16 cellular contexts compared by ENCODE assay signal in genomic region chr14:104707629-104708595, GRCh38. TPM values are rescaled to one million over a fixed set of nuclear protein-coding genes. Genes with fewer than 3 reads are reported as not detected.
DNase-seq lines count a peak whose midpoint lies in the region; ATAC-seq, FAIRE-seq and TF ChIP-seq lines count a peak whose summit lies in the region.
"Had no signal": no experiment of that assay in that cellular context is flagged by ENCODE, and none has a peak within 500 bp of the region (broad histone marks: within the 10 kb centered on the region; RNA-seq: fewer than 3 reads in every experiment).

No MANE protein-coding gene starts in this region.

- no peak for TF ChIP-seq CTCF in endodermal cell (conservative IDR thresholded peaks at IDR 0.05)

- no peak overlapping the region for H3K4me3 ChIP-seq in endodermal cell (ENCODE audit: low read length)
- H3K4me3 ChIP-seq: heart left ventricle, smooth muscle cell, testis had no signal

- no peaks in the 10 kb centered on the region for H3K4me1 ChIP-seq in endodermal cell (ENCODE audit: control insufficient read depth, insufficient read depth, low read length)
- H3K4me1 ChIP-seq: testis had no signal

- FAIRE-seq in RCC 7860 (lab: Jason Lieb, UNC): no peak

- peaks cover 30% of the 10 kb centered on the region for H3K36me3 Mint-ChIP-seq in endodermal cell (ENCODE audit: low read depth)
- H3K36me3 Mint-ChIP-seq: natural killer cell treated with Interleukin-12 subunit alpha and Interleukin-12 subunit beta and Interleukin-15 and Interleukin-18, amount 100 ng/mL, for 72 hours had no signal

- no peak overlapping the region for H3K4me3 Mint-ChIP-seq in endodermal cell
- H3K4me3 Mint-ChIP-seq: activated CD4-positive, alpha-beta T cell treated with anti-CD3 and anti-CD28 coated beads for 36 hours; CD4-positive, alpha-beta memory T cell; H9; natural killer cell treated with Interleukin-12 subunit alpha and Interleukin-12 subunit beta and Interleukin-15 and Interleukin-18, amount 100 ng/mL, for 72 hours had no signal

- no peaks in the 10 kb centered on the region for H3K27me3 Mint-ChIP-seq in endodermal cell (ENCODE audit: insufficient read depth)
- H3K27me3 Mint-ChIP-seq: activated CD4-positive, alpha-beta T cell treated with anti-CD3 and anti-CD28 coated beads for 36 hours; CD4-positive, alpha-beta memory T cell; natural killer cell treated with Interleukin-12 subunit alpha and Interleukin-12 subunit beta and Interleukin-15 and Interleukin-18, amount 100 ng/mL, for 72 hours; progenitor cell of endocrine pancreas had no signal

- H3K9me3 ChIP-seq in endodermal cell (ENCODE audit: control insufficient read depth, low read length): peaks cover 12% of the 10 kb centered on the region
- H3K9me3 ChIP-seq: heart left ventricle, testis had no signal

- no peak for TF ChIP-seq RAD21 in Ishikawa (IDR thresholded peaks at IDR 0.05; ENCODE audit: low read depth)

- H3K4me1 Mint-ChIP-seq in endodermal cell: no peaks in the 10 kb centered on the region

- H3K9me3 Mint-ChIP-seq in endodermal cell: peaks cover 11% of the 10 kb centered on the region
- H3K9me3 Mint-ChIP-seq: CD4-positive, alpha-beta memory T cell; natural killer cell treated with Interleukin-12 subunit alpha and Interleukin-12 subunit beta and Interleukin-15 and Interleukin-18, amount 100 ng/mL, for 72 hours had no signal

- H3K27ac ChIP-seq in endodermal cell (ENCODE audit: low read depth, low read length) (no peak overlapping the region), substantia nigra (ENCODE audit: low read depth, low read length, poor library complexity, severe bottlenecking) (peak overlapping the region; percentile 82)
- H3K27ac ChIP-seq: heart left ventricle, testis had no signal

- DNase-seq in NCI-H1417 (lab: John Stamatoyannopoulos, UW) (peak in 2 of 3 experiments; percentile 63 to 81), NCI-H1417 treated with DMSO at 0.1 percent for 48 hours (lab: John Stamatoyannopoulos, UW) (no peak), endodermal cell (peak; percentile 59), substantia nigra (lab: John Stamatoyannopoulos, UW) (no peak), RCC 7860 (ENCODE audit: low spot score) (no peak)

- H3K27ac Mint-ChIP-seq in endodermal cell: no peak overlapping the region
- H3K27ac Mint-ChIP-seq: activated CD4-positive, alpha-beta T cell treated with anti-CD3 and anti-CD28 coated beads for 36 hours; H9; natural killer cell treated with Interleukin-12 subunit alpha and Interleukin-12 subunit beta and Interleukin-15 and Interleukin-18, amount 100 ng/mL, for 72 hours; progenitor cell of endocrine pancreas had no signal

- TF ChIP-seq EP300 in Ishikawa (IDR thresholded peaks at IDR 0.05; ENCODE audit: borderline replicate concordance): no peak

- no peaks in the 10 kb centered on the region for H3K27me3 ChIP-seq in endodermal cell (ENCODE audit: control insufficient read depth, insufficient read depth, low read length, poor library complexity, severe bottlenecking)
- H3K27me3 ChIP-seq: heart left ventricle, testis had no signal

- H3K36me3 ChIP-seq in endodermal cell (ENCODE audit: control insufficient read depth, insufficient read depth, low read length): peaks cover 28% of the 10 kb centered on the region

- ATAC-seq in GM18502 (IDR thresholded peaks at IDR 0.05; ENCODE audit: poor library complexity, unreplicated experiment) (no peak), HG02763 (IDR thresholded peaks at IDR 0.05; ENCODE audit: unreplicated experiment) (no peak)

- whole genome bisulfite sequencing in endodermal cell (ENCODE audit: insufficient coverage in 1 of 2, insufficient read length in 1 of 2), 2 experiments: 76 to 83% methylated on average over 13 to 31 of the region's 34 CpGs

- H3K9ac ChIP-seq in endodermal cell (ENCODE audit: extremely low read depth, low read length, poor library complexity, severe bottlenecking): no peak overlapping the region

TF ChIP-seq in Ishikawa, 13 proteins besides CTCF, POLR2A, EP300 and RAD21:
- no peak for TF ChIP-seq CEBPB (IDR thresholded peaks at IDR 0.05)
- peak; percentile 59; the same call in 1 of the 2 replicates for TF ChIP-seq ZBTB7A (IDR thresholded peaks at IDR 0.05; ENCODE audit: low read depth)

RNA-seq across cellular contexts. Expression of gene ADSS1, which starts 16.1 kb away (rescaled TPM):
- total RNA-seq in endodermal cell: 10 to 100 TPM; 15.8 to 31.0 TPM
- 16.1 TPM for polyA plus RNA-seq in endodermal cell (2013, experiment 1 of 2)
- 14.1 TPM for polyA plus RNA-seq in endodermal cell (2013, experiment 2 of 2)

RNA-seq across cellular contexts. Expression of gene INF2, which starts 18.5 kb away (rescaled TPM):
- total RNA-seq in endodermal cell: 100 to 1,000 TPM in 1 of 2 donors, 10 to 100 TPM in 1; 99.7 to 114 TPM
- 35.2 TPM for polyA plus RNA-seq in endodermal cell (2013, experiment 1 of 2)
- polyA plus RNA-seq in endodermal cell (2013, experiment 2 of 2): 35.8 TPM

RNA-seq across cellular contexts. Expression of gene SIVA1, which starts 45.0 kb away (rescaled TPM):
- 10 to 100 TPM; 82.5 to 87.3 TPM for total RNA-seq in endodermal cell
- polyA plus RNA-seq in endodermal cell (2013, experiment 1 of 2): 89.7 TPM
- polyA plus RNA-seq in endodermal cell (2013, experiment 2 of 2): 92.2 TPM

Comparison
In these comparisons a context has a peak if more than half of its experiments do, and no peak if none do; other contexts are left out.
1. DNase-seq: peak in NCI-H1417 (2 of 3) and endodermal cell (single experiment); none in NCI-H1417 treated with DMSO at 0.1 percent for 48 hours (single experiment), substantia nigra (0 of 49) and RCC 7860 (single experiment).